16 cellular contexts compared by ENCODE assay signal in the genomic region with DNA sequence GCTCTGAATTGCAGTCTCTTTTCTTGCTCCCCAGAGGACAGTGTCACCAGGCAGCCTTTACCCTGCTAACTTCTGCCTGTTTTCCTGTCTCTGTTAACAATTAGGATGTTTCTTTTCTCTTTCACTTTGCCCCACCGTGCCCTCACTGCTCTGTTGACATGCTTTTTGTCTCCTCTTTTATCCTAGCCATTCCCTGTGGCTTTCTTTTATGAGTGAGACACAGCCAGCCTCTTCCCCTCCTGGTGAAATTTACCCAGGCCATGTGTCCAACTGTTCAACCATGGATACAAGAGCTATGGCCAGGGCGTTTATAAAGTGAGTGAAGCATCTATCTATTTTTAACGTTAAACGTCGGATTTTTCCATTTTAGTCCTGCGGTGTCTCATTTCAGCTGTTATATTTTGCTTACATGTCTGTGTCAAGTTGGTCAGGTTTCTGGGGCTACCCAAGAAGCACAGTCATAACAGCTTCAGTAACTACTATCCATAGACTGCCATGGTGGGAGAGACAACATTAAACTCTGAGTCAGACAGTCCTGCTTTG.
DNase-seq lines count a peak whose midpoint lies in the region; ATAC-seq lines count a peak whose summit lies in the region.
"Had no signal": no experiment of that assay in that cellular context is flagged by ENCODE, and none has a peak within 500 bp of the region (broad histone marks: within the 10 kb centered on the region; RNA-seq: fewer than 3 reads in every experiment).

No MANE protein-coding gene starts in this region.

- H3K27me3 ChIP-seq in GM23248 (replicated peaks; ENCODE audit: insufficient read depth), result no peaks in the 10 kb centered on the region
- H3K27me3 ChIP-seq: breast epithelium, dorsolateral prefrontal cortex, left lung, suprapubic skin had no signal

- peak overlapping the region; percentile 51 for H2AFZ ChIP-seq in GM23248

- H4K20me1 ChIP-seq in GM23248 (ENCODE audit: insufficient read depth), result no peaks in the 10 kb centered on the region

- in situ Hi-C loops in GM23248 (cut with MboI), result no loop called here

- H3K9ac ChIP-seq in GM23248, result no peak overlapping the region

- ATAC-seq in HG02981 (IDR thresholded peaks at IDR 0.05; ENCODE audit: unreplicated experiment), result no peak
- no peak for ATAC-seq in HG03354 (IDR thresholded peaks at IDR 0.05; ENCODE audit: poor library complexity, severe bottlenecking, unreplicated experiment)
- ATAC-seq: left lung had no signal

- no peaks in the 10 kb centered on the region for H3K79me2 ChIP-seq in GM23248 (ENCODE audit: insufficient read depth)

- no peak overlapping the region for H3K27ac ChIP-seq in GM23248
- H3K27ac ChIP-seq: breast epithelium, dorsolateral prefrontal cortex, left lung, suprapubic skin had no signal

- WGBS in GM23248 (ENCODE audit: low coverage in 1 of 2, low lambda C conversion rate in 2 of 2, missing lambda C conversion rate in 2 of 2), 2 experiments, result 25 to 30% methylated on average over 6 of the region's 6 CpGs

- H3K4me2 ChIP-seq in GM23248 (ENCODE audit: unreplicated experiment), result peak overlapping the region; percentile 37

- no peaks in the 10 kb centered on the region for H3K9me2 ChIP-seq in GM23248 (ENCODE audit: insufficient read depth)

- no peak overlapping the region for H3K4me3 ChIP-seq in GM23248
- H3K4me3 ChIP-seq: breast epithelium, dorsolateral prefrontal cortex, left lung, suprapubic skin had no signal

- no peaks in the 10 kb centered on the region for H3K9me3 ChIP-seq in GM23248 (ENCODE audit: low read depth)
- H3K9me3 ChIP-seq: breast epithelium, left lung, suprapubic skin had no signal

- DNase-seq in GM23248 (peak; percentile 30), NCI-H69 (lab: John Stamatoyannopoulos, UW) (peak; percentile 85), fibroblast of peridontal ligament (ENCODE audit: extremely low read depth) (peak; percentile 6), renal cortical epithelial cell (ENCODE audit: low read depth) (peak; percentile 10), NCI-H187 (lab: John Stamatoyannopoulos, UW) (no peak), epidermal melanocyte (ENCODE audit: insufficient read length, low spot score) (no peak)
- DNase-seq: activated CD4-positive, CD25-positive, alpha-beta regulatory T cell; dorsolateral prefrontal cortex; left lung; naive B cell; NCI-H1436 treated with DMSO at 0.1 percent for 48 hours; NCI-H82 had no signal

- no peaks in the 10 kb centered on the region for H3K4me1 ChIP-seq in GM23248 (ENCODE audit: insufficient read depth)
- H3K4me1 ChIP-seq: breast epithelium, left lung, suprapubic skin had no signal

- H3F3A ChIP-seq in GM23248 (ENCODE audit: insufficient read depth), result no peaks in the 10 kb centered on the region

- no peaks in the 10 kb centered on the region for H3K36me3 ChIP-seq in GM23248 (ENCODE audit: low read depth)
- H3K36me3 ChIP-seq: left lung, suprapubic skin had no signal

Comparison
In these comparisons a context has a peak if more than half of its experiments do, and no peak if none do; other contexts are left out.
1. DNase-seq: peak in GM23248 (single experiment), NCI-H69 (single experiment), fibroblast of peridontal ligament (single experiment) and renal cortical epithelial cell (single experiment); none in NCI-H187 (0 of 2) and epidermal melanocyte (single experiment).